In genomic region chr11:95456704-95457491, GRCh38 we compare ENCODE assay signal across 14 cellular contexts.
"Had no signal": no experiment of that assay in that cellular context is flagged by ENCODE, and none has a peak within 500 bp of the region (broad histone marks: within the 10 kb centered on the region; RNA-seq: fewer than 3 reads in every experiment).

No MANE protein-coding gene starts in this region.

- ATAC-seq: gastrocnemius medialis; heart right ventricle; naive thymus-derived CD4-positive, alpha-beta T cell had no signal

- H3K4me3 Mint-ChIP-seq: activated naive CD4-positive, alpha-beta T cell treated with anti-CD3 and anti-CD28 coated beads, Interleukin-2, amount 50 U/mL, for 24 hours; naive thymus-derived CD4-positive, alpha-beta T cell had no signal

- H3K27ac ChIP-seq: breast epithelium, esophagus squamous epithelium, gastrocnemius medialis, heart right ventricle, neutrophil, skin epidermis, vagina had no signal

- H3K27me3 ChIP-seq: breast epithelium, esophagus squamous epithelium, gastrocnemius medialis, heart right ventricle, neutrophil, vagina had no signal

- H3K27me3 Mint-ChIP-seq: activated naive CD4-positive, alpha-beta T cell treated with anti-CD3 and anti-CD28 coated beads, Interleukin-2, amount 50 U/mL, for 24 hours; naive thymus-derived CD4-positive, alpha-beta T cell had no signal

- H3K4me3 ChIP-seq: breast epithelium, esophagus squamous epithelium, gastrocnemius medialis, heart right ventricle, skin epidermis, vagina had no signal

- H3K27ac Mint-ChIP-seq: activated naive CD4-positive, alpha-beta T cell treated with anti-CD3 and anti-CD28 coated beads, Interleukin-2, amount 50 U/mL, for 24 hours had no signal

- DNase-seq: activated CD4-positive, alpha-beta T cell treated with anti-CD3 and anti-CD28 coated beads, Interleukin-2, amount 50 U/mL, for 1 hour; activated effector memory CD4-positive, alpha-beta T cell treated with Interleukin-2 at 50 U/mL for 16 hours; amniotic stem cell; esophagus squamous epithelium; gastrocnemius medialis; heart right ventricle; kidney; naive thymus-derived CD4-positive, alpha-beta T cell; T-helper 2 cell had no signal

- H3K4me1 ChIP-seq: gastrocnemius medialis had no signal

- H3K36me3 ChIP-seq: breast epithelium, esophagus squamous epithelium, gastrocnemius medialis, heart right ventricle, neutrophil, vagina had no signal

- H3K9me3 ChIP-seq: breast epithelium, esophagus squamous epithelium, gastrocnemius medialis, neutrophil, vagina had no signal
